1 cellular context compared by ENCODE assay signal in genomic region chr1:27364696-27365371, GRCh38.
TF ChIP-seq lines count a peak whose summit lies in the region.

No MANE protein-coding gene starts in this region.

TF ChIP-seq in GM23338, 12 proteins besides CTCF, POLR2A, EP300 and RAD21 (continued from another document):
- TF ChIP-seq, protein P1, sequence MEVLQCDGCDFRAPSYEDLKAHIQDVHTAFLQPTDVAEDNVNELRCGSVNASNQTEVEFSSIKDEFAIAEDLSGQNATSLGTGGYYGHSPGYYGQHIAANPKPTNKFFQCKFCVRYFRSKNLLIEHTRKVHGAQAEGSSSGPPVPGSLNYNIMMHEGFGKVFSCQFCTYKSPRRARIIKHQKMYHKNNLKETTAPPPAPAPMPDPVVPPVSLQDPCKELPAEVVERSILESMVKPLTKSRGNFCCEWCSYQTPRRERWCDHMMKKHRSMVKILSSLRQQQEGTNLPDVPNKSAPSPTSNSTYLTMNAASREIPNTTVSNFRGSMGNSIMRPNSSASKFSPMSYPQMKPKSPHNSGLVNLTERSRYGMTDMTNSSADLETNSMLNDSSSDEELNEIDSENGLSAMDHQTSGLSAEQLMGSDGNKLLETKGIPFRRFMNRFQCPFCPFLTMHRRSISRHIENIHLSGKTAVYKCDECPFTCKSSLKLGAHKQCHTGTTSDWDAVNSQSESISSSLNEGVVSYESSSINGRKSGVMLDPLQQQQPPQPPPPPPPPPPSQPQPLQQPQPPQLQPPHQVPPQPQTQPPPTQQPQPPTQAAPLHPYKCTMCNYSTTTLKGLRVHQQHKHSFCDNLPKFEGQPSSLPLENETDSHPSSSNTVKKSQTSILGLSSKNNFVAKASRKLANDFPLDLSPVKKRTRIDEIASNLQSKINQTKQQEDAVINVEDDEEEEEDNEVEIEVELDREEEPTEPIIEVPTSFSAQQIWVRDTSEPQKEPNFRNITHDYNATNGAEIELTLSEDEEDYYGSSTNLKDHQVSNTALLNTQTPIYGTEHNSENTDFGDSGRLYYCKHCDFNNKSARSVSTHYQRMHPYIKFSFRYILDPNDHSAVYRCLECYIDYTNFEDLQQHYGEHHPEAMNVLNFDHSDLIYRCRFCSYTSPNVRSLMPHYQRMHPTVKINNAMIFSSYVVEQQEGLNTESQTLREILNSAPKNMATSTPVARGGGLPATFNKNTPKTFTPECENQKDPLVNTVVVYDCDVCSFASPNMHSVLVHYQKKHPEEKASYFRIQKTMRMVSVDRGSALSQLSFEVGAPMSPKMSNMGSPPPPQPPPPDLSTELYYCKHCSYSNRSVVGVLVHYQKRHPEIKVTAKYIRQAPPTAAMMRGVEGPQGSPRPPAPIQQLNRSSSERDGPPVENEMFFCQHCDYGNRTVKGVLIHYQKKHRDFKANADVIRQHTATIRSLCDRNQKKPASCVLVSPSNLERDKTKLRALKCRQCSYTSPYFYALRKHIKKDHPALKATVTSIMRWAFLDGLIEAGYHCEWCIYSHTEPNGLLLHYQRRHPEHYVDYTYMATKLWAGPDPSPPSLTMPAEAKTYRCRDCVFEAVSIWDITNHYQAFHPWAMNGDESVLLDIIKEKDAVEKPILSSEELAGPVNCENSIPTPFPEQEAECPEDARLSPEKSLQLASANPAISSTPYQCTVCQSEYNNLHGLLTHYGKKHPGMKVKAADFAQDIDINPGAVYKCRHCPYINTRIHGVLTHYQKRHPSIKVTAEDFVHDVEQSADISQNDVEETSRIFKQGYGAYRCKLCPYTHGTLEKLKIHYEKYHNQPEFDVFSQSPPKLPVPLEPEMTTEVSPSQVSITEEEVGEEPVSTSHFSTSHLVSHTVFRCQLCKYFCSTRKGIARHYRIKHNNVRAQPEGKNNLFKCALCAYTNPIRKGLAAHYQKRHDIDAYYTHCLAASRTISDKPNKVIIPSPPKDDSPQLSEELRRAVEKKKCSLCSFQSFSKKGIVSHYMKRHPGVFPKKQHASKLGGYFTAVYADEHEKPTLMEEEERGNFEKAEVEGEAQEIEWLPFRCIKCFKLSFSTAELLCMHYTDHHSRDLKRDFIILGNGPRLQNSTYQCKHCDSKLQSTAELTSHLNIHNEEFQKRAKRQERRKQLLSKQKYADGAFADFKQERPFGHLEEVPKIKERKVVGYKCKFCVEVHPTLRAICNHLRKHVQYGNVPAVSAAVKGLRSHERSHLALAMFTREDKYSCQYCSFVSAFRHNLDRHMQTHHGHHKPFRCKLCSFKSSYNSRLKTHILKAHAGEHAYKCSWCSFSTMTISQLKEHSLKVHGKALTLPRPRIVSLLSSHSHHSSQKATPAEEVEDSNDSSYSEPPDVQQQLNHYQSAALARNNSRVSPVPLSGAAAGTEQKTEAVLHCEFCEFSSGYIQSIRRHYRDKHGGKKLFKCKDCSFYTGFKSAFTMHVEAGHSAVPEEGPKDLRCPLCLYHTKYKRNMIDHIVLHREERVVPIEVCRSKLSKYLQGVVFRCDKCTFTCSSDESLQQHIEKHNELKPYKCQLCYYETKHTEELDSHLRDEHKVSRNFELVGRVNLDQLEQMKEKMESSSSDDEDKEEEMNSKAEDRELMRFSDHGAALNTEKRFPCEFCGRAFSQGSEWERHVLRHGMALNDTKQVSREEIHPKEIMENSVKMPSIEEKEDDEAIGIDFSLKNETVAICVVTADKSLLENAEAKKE (CRISPR knock-in tag; IDR thresholded peaks at IDR 0.05): no peak
- no peak for TF ChIP-seq JUNB (IDR thresholded peaks at IDR 0.05; ENCODE audit: unreplicated experiment)
- TF ChIP-seq EZH2phosphoT487 (IDR thresholded peaks at IDR 0.05; ENCODE audit: unreplicated experiment): no peak
TF ChIP-seq in GM23338: peak in this region for 0.
